In genomic region chr7:68476966-68477365, GRCh38 we compare ENCODE assay signal across 24 cellular contexts.
A peak's percentile ranks its signal among the peaks of the same experiment; 100 is the strongest.
DNase-seq lines count a peak whose midpoint lies in the region; ATAC-seq, FAIRE-seq and TF ChIP-seq lines count a peak whose summit lies in the region.
"Had no signal": no experiment of that assay in that cellular context is flagged by ENCODE, and none has a peak within 500 bp of the region (broad histone marks: within the 10 kb centered on the region; RNA-seq: fewer than 3 reads in every experiment).

No MANE protein-coding gene starts in this region.

- H3K27ac ChIP-seq in astrocyte (ENCODE audit: low read depth, low read length) = no peak overlapping the region
- H3K27ac ChIP-seq: 22Rv1; BLaER1 treated with 17β-estradiol and CSF1 and Interleukin-3, amounts not matched to agents 10 nM and 100 nM had no signal

- ATAC-seq in GM19463 (IDR thresholded peaks at IDR 0.05; ENCODE audit: unreplicated experiment) = no peak
- ATAC-seq in HG03342 (IDR thresholded peaks at IDR 0.05; ENCODE audit: unreplicated experiment) = no peak
- ATAC-seq: GM23338 had no signal

- DNase-seq in AG10803 (ENCODE audit: low read depth) (peak; percentile 42), M059J (ENCODE audit: low read depth) (peak; percentile 56), astrocyte (ENCODE audit: low read depth) (peak; percentile 12), HAP-1 (ENCODE audit: low spot score in 2 of 2) (no peak)
- DNase-seq: AML-193; BE2C; CD4-positive, alpha-beta T cell; CD8-positive, alpha-beta memory T cell; DMS 273 treated with DMSO at 0.1 percent for 48 hours; DMS79; EL; GDM1; H9; HFFc6 had no signal

- no peak overlapping the region for H3K9ac ChIP-seq in astrocyte (ENCODE audit: low read length)
- H3K9ac ChIP-seq: BLaER1 treated with 17β-estradiol and CSF1 and Interleukin-3, amounts not matched to agents 10 nM and 100 nM had no signal

- no peaks in the 10 kb centered on the region for H3K79me2 ChIP-seq in astrocyte (ENCODE audit: insufficient read depth, low read length)

- in situ Hi-C loops in HAP-1 (cut with MboI; ENCODE audit: low sequenced_read_pairs) = no loop called here

- H3K27me3 Mint-ChIP-seq in astrocyte (ENCODE audit: low read depth, unreplicated experiment) = no peaks in the 10 kb centered on the region
- H3K27me3 Mint-ChIP-seq: CD4-positive, alpha-beta T cell had no signal

- H3K36me3 Mint-ChIP-seq in astrocyte (ENCODE audit: low read depth, unreplicated experiment) = no peaks in the 10 kb centered on the region
- H3K36me3 Mint-ChIP-seq: CD14-positive monocyte; CD8-positive, alpha-beta memory T cell had no signal

- H3K27me3 ChIP-seq in astrocyte (ENCODE audit: insufficient read depth, low read length) (no peaks in the 10 kb centered on the region), HAP-1 (ENCODE audit: low read depth) (no peaks in the 10 kb centered on the region)
- H3K27me3 ChIP-seq: BE2C; BLaER1 treated with 17β-estradiol and CSF1 and Interleukin-3, amounts not matched to agents 10 nM and 100 nM had no signal

- FAIRE-seq in astrocyte (lab: Jason Lieb, UNC) = no peak
- FAIRE-seq: A204.1, D721Med, GM12891, GM19239 had no signal

- H4K20me1 ChIP-seq in astrocyte (ENCODE audit: insufficient read depth, low read length) = no peaks in the 10 kb centered on the region
- H4K20me1 ChIP-seq: BLaER1 treated with 17β-estradiol and CSF1 and Interleukin-3, amounts not matched to agents 10 nM and 100 nM had no signal

- TF ChIP-seq CTCF in AG10803 (conservative IDR thresholded peaks at IDR 0.05; ENCODE audit: low read length) = no peak
- no peak for TF ChIP-seq CTCF in astrocyte (IDR thresholded peaks at IDR 0.05; ENCODE audit: insufficient read depth, low read depth, low read length)

- no peaks in the 10 kb centered on the region for H3K4me1 Mint-ChIP-seq in astrocyte (ENCODE audit: low read depth, unreplicated experiment)
- H3K4me1 Mint-ChIP-seq: CD14-positive monocyte; CD8-positive, alpha-beta memory T cell; GM23338; H9 had no signal

- H3K27ac Mint-ChIP-seq in astrocyte (ENCODE audit: unreplicated experiment) = no peak overlapping the region
- H3K27ac Mint-ChIP-seq: CD14-positive monocyte; CD4-positive, alpha-beta T cell; CD8-positive, alpha-beta memory T cell; GM23338; H9; HFFc6 had no signal

- no peak overlapping the region for H2AFZ ChIP-seq in astrocyte (ENCODE audit: low read depth, low read length)
- H2AFZ ChIP-seq: GM23338 had no signal

- H3K4me2 ChIP-seq in astrocyte (ENCODE audit: low read length) = no peak overlapping the region
- H3K4me2 ChIP-seq: BLaER1 treated with 17β-estradiol and CSF1 and Interleukin-3, amounts not matched to agents 10 nM and 100 nM; GM23338 had no signal

- no peak overlapping the region for H3K4me3 Mint-ChIP-seq in astrocyte (ENCODE audit: unreplicated experiment)
- H3K4me3 Mint-ChIP-seq: CD14-positive monocyte; CD4-positive, alpha-beta T cell; CD8-positive, alpha-beta memory T cell; GM23338; H9; HFFc6 had no signal

- no peaks in the 10 kb centered on the region for H3K9me3 ChIP-seq in astrocyte (ENCODE audit: insufficient read depth, low read depth, low read length)
- H3K9me3 ChIP-seq in HAP-1 = no peaks in the 10 kb centered on the region; the same call in 1 of the 2 replicates
- H3K9me3 ChIP-seq: BE2C had no signal

- H3K4me1 ChIP-seq in astrocyte (ENCODE audit: insufficient read depth, low read length) = no peaks in the 10 kb centered on the region
- H3K4me1 ChIP-seq in HAP-1 = no peaks in the 10 kb centered on the region
- H3K4me1 ChIP-seq: BE2C had no signal

- H3K4me3 ChIP-seq in AG10803 (ENCODE audit: low read length) = no peak overlapping the region
- H3K4me3 ChIP-seq in astrocyte (ENCODE audit: insufficient read depth, low read depth, low read length) = no peak overlapping the region
- no peak overlapping the region for H3K4me3 ChIP-seq in HAP-1
- H3K4me3 ChIP-seq: BLaER1 treated with 17β-estradiol and CSF1 and Interleukin-3, amounts not matched to agents 10 nM and 100 nM; GM23338 had no signal

- H3K36me3 ChIP-seq in astrocyte (ENCODE audit: insufficient read depth, low read length) = no peaks in the 10 kb centered on the region
- H3K36me3 ChIP-seq in HAP-1 (replicated peaks) = no peaks in the 10 kb centered on the region
- H3K36me3 ChIP-seq: BE2C; BLaER1 treated with 17β-estradiol and CSF1 and Interleukin-3, amounts not matched to agents 10 nM and 100 nM had no signal

- H3K9me3 Mint-ChIP-seq in astrocyte (ENCODE audit: unreplicated experiment) = peaks cover 16% of the 10 kb centered on the region

Comparison
In these comparisons a context has a peak if more than half of its experiments do, and no peak if none do; other contexts are left out.
1. DNase-seq: peak in AG10803 (single experiment), M059J (single experiment) and astrocyte (single experiment); none in HAP-1 (0 of 2).